In the genomic region with DNA sequence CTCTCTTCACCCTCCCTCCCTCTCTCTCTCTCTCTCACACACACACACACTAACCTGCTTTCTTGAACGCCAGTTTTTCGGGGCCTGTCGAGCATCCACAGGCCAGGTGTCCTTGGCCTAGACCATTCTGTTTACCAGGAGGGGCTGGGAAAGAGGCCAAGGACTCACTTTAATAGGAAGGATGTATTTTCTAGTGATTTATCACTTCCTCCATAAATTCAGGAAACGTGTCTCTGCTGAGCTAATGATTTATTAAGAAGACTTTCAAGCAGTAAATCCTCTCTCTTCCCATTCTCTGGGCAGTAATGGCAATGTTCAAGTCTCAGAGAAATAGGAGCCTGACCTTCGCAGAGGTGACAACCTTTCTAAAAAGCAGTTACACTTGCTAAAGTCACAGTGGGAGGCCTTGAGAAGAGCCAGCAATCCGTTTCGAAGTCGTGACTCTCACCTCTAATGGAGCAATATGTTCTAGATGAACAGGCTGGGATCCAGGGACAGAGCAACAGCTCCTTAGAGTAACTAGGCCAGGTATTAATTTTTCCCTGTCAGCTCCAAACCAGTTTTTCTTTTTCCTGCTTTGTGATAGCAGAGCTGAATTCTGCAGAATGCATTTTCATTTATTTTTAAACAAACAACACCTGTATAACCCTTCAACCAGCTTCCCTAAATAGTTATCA, we compare ENCODE assay signal across 23 cellular contexts.
"Had no signal": no experiment of that assay in that cellular context is flagged by ENCODE, and none has a peak within 500 bp of the region (broad histone marks: within the 10 kb centered on the region; RNA-seq: fewer than 3 reads in every experiment).

No MANE protein-coding gene starts in this region.

- H3K27ac ChIP-seq: ascending aorta, breast epithelium, esophagus squamous epithelium, heart right ventricle, neutrophil, parathyroid adenoma, tibial nerve had no signal

- H3K9me3 ChIP-seq: ascending aorta, breast epithelium, esophagus squamous epithelium, mucosa of descending colon, neutrophil, tibial nerve had no signal

- H3K79me2 ChIP-seq: parathyroid adenoma had no signal

- H2AFZ ChIP-seq: parathyroid adenoma had no signal

- H3K27me3 ChIP-seq: ascending aorta, breast epithelium, esophagus squamous epithelium, heart right ventricle, neutrophil, tibial nerve had no signal

- H3K4me1 ChIP-seq: ascending aorta, breast epithelium, esophagus squamous epithelium, heart right ventricle, parathyroid adenoma, tibial nerve had no signal

- H3K4me3 ChIP-seq: ascending aorta, breast epithelium, esophagus squamous epithelium, heart right ventricle, mucosa of descending colon, tibial nerve had no signal

- H3K36me3 ChIP-seq: ascending aorta, breast epithelium, esophagus squamous epithelium, heart right ventricle, neutrophil, tibial nerve had no signal

- ATAC-seq: activated CD4-positive, CD25-positive, alpha-beta regulatory T cell treated with anti-CD3 and anti-CD28 coated beads, Interleukin-2, amount 50 U/mL, for 24 hours; activated T-cell treated with anti-CD3 and anti-CD28 coated beads, Interleukin-2, amount 50 U/mL, for 72 hours; heart right ventricle; mucosa of descending colon had no signal

- H3K9ac ChIP-seq: parathyroid adenoma had no signal

- DNase-seq: activated CD4-positive, alpha-beta T cell treated with anti-CD3 and anti-CD28 coated beads, Interleukin-2, amount 50 U/mL, for 1 hour; activated CD8-positive, alpha-beta memory T cell treated with anti-CD3 and anti-CD28 coated beads for 24 hours; activated CD8-positive, alpha-beta memory T cell treated with anti-CD3 and anti-CD28 coated beads, Interleukin-2, amount 50 U/mL, for 48 hours; activated effector memory CD4-positive, alpha-beta T cell treated with anti-CD3 and anti-CD28 coated beads, Interleukin-2, amount 50 U/mL, for 16 hours; activated T-cell treated with anti-CD3 and anti-CD28 coated beads, Interleukin-2, amount 50 U/mL, for 72 hours; cerebellar nuclear complex; cortex of kidney; effector CD8-positive, alpha-beta T cell; esophagus squamous epithelium; heart right ventricle; immature natural killer cell; kidney glomerular epithelial cell; mesenchymal stem cell; mucosa of descending colon; naive B cell; stimulated activated CD4-positive, alpha-beta T cell treated with anti-CD3 and anti-CD28 coated beads, Interleukin-1b, Interleukin-23, amount 100 ng/mL, for 48 hours; stimulated activated naive CD4-positive, alpha-beta T cell treated with Interleukin-2 at 50 U/mL for 16 hours had no signal
